ENCODE assay signal across 1 cellular context in the genomic region with DNA sequence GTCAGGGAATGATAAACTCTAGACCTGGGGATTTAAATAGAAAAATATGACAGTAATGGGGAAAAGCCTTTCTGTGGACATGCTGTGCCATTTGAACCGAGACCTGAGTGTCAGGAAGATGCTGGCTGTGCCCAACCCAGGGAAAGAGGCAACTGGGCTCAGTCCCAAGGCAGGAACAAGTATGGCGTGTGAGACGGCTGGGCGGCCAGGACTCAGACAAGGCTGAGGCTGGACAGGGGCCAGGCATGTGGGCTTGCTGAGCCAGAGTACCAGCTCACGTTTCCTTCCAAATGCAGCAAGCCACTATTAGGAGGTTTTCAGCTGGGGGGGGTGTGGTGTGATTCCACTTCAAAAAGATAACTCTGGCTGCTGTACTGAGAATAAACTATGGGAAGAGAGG.
TF ChIP-seq lines count a peak whose summit lies in the region.

No MANE protein-coding gene starts in this region.

TF ChIP-seq in H1, 55 proteins besides CTCF, POLR2A, EP300 and RAD21 (continued from another document):
- TF ChIP-seq, protein P1, sequence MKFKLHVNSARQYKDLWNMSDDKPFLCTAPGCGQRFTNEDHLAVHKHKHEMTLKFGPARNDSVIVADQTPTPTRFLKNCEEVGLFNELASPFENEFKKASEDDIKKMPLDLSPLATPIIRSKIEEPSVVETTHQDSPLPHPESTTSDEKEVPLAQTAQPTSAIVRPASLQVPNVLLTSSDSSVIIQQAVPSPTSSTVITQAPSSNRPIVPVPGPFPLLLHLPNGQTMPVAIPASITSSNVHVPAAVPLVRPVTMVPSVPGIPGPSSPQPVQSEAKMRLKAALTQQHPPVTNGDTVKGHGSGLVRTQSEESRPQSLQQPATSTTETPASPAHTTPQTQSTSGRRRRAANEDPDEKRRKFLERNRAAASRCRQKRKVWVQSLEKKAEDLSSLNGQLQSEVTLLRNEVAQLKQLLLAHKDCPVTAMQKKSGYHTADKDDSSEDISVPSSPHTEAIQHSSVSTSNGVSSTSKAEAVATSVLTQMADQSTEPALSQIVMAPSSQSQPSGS (IDR thresholded peaks at IDR 0.05; ENCODE audit: low read length) = no peak
- TF ChIP-seq SUZ12 (IDR thresholded peaks at IDR 0.05; ENCODE audit: low read length) (no peak), SP2 (IDR thresholded peaks at IDR 0.05; ENCODE audit: low read length) (no peak)
TF ChIP-seq in H1: peak in this region for 0.
